Comparison of ENCODE assay signal across 34 cellular contexts in the genomic region with DNA sequence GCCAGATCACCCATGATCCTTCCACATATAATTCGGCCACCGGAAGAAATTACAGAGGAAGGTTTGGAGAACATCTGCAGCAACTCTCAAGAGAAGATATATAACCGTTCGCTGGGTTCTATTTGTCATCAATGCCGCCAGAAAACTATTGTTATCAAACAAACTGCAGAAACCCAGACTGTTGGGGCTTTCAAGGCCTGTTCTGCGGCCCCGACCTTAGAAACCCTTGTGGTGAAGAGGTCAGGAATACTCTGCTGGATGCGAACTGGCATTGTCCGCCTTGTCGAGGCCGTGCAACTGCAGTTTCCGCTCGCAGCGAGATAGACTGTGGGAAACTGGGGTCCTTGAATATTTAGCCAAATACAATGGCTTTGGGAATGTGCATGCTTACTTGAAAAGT. TPM values are rescaled to one million over a fixed set of nuclear protein-coding genes. Genes with fewer than 3 reads are reported as not detected.
"Had no signal": no experiment of that assay in that cellular context is flagged by ENCODE, and none has a peak within 500 bp of the region (broad histone marks: within the 10 kb centered on the region; RNA-seq: fewer than 3 reads in every experiment).

No MANE protein-coding gene starts in this region.

- H3K27ac ChIP-seq: ascending aorta, epithelial cell of prostate, esophagus squamous epithelium, gastroesophageal sphincter, VCaP had no signal

- H3K27me3 ChIP-seq: ascending aorta had no signal

- H3K9me3 ChIP-seq: ascending aorta, esophagus squamous epithelium, gastroesophageal sphincter had no signal

- DNase-seq: activated CD4-positive, alpha-beta memory T cell treated with anti-CD3 and anti-CD28 coated beads, Interleukin-2, amount 10 ng/mL, durations not matched to agents 7 days and 5 days; activated CD4-positive, alpha-beta T cell treated with anti-CD3 and anti-CD28 coated beads for 1 hour; activated CD4-positive, alpha-beta T cell treated with anti-CD3 and anti-CD28 coated beads for 4 hours; activated CD4-positive, alpha-beta T cell treated with anti-CD3 and anti-CD28 coated beads, Interleukin-2, amount 10 ng/mL, durations not matched to agents 7 days and 5 days; activated CD4-positive, alpha-beta T cell treated with anti-CD3 and anti-CD28 coated beads, Interleukin-2, amount 50 U/mL, for 4 hours; activated CD8-positive, alpha-beta memory T cell treated with anti-CD3 and anti-CD28 coated beads, Interleukin-2, amount 50 U/mL, for 48 hours; activated gamma-delta T cell; activated naive CD4-positive, alpha-beta T cell; activated naive CD4-positive, alpha-beta T cell treated with anti-CD3 and anti-CD28 coated beads, Interleukin-2, amount 10 ng/mL, durations not matched to agents 7 days and 5 days; activated naive CD8-positive, alpha-beta T cell treated with anti-CD3 and anti-CD28 coated beads, Interleukin-2, amount 10 ng/mL, durations not matched to agents 7 days and 5 days; activated T-cell treated with anti-CD3 and anti-CD28 coated beads for 4 hours; activated T-cell treated with anti-CD3 and anti-CD28 coated beads, Interleukin-2, amount 50 U/mL, for 24 hours; activated T-cell treated with anti-CD3 and anti-CD28 coated beads, Interleukin-2, amount 50 U/mL, for 72 hours; cortex of kidney; dermis blood vessel endothelial cell; effector CD4-positive, alpha-beta T cell; effector memory CD8-positive, alpha-beta T cell; esophagus squamous epithelium; foreskin melanocyte; T-helper 2 cell had no signal

- H3K36me3 ChIP-seq: ascending aorta, esophagus squamous epithelium, gastroesophageal sphincter had no signal

- H3K4me3 ChIP-seq: ascending aorta, esophagus squamous epithelium, gastroesophageal sphincter had no signal

- H3K4me1 ChIP-seq: ascending aorta, esophagus squamous epithelium, gastroesophageal sphincter had no signal

RNA-seq across cellular contexts. Expression of a gene that starts 21.3 kb away (rescaled TPM):
- total RNA-seq: ascending aorta, cardiac septum, cerebellum, dermis blood vessel endothelial cell, endothelial cell of umbilical vein, fibroblast of lung, fibroblast of villous mesenchyme, glomerular endothelial cell had no signal
- polyA plus RNA-seq: endothelial cell of umbilical vein, fibroblast of lung had no signal

RNA-seq across cellular contexts. Expression of a gene that starts 43.3 kb away (rescaled TPM):
- total RNA-seq: activated CD4-positive, alpha-beta memory T cell treated with anti-CD3 and anti-CD28 coated beads, Interleukin-2, amount 10 ng/mL, durations not matched to agents 7 days and 5 days; activated CD4-positive, alpha-beta T cell treated with anti-CD3 and anti-CD28 coated beads, Interleukin-2, amount 10 ng/mL, durations not matched to agents 7 days and 5 days; activated naive CD4-positive, alpha-beta T cell treated with anti-CD3 and anti-CD28 coated beads, Interleukin-2, amount 50 U/mL, for 72 hours; activated naive CD8-positive, alpha-beta T cell treated with anti-CD3 and anti-CD28 coated beads, Interleukin-2, amount 10 ng/mL, durations not matched to agents 7 days and 5 days; activated T-cell treated with anti-CD3 and anti-CD28 coated beads, Interleukin-2, amount 50 U/mL, for 72 hours; ascending aorta; bronchial epithelial cell; cardiac septum; cerebellum; dermis blood vessel endothelial cell; endothelial cell of umbilical vein; esophagus squamous epithelium; fibroblast of lung; fibroblast of villous mesenchyme; gastroesophageal sphincter; glomerular endothelial cell; T-helper 1 cell treated with Interleukin-12 subunit alpha and Interleukin-12 subunit beta and Interleukin-4 antibody, amounts not matched to agents 30 ng/mL and 1 ng/mL, for 36 hours had no signal
- polyA plus RNA-seq: endothelial cell of umbilical vein, esophagus, fibroblast of lung had no signal
